12 cellular contexts compared by ENCODE assay signal in genomic region chr10:110324201-110324804, GRCh38. TPM values are rescaled to one million over a fixed set of nuclear protein-coding genes. Genes with fewer than 3 reads are reported as not detected.
DNase-seq lines count a peak whose midpoint lies in the region; ATAC-seq, FAIRE-seq and TF ChIP-seq lines count a peak whose summit lies in the region.
"Had no signal": no experiment of that assay in that cellular context is flagged by ENCODE, and none has a peak within 500 bp of the region (broad histone marks: within the 10 kb centered on the region; RNA-seq: fewer than 3 reads in every experiment).

No MANE protein-coding gene starts in this region.

- no peak overlapping the region for H4K8ac ChIP-seq in mesendoderm (ENCODE audit: low read depth, low read length)

- CTCF ChIA-PET in PC-9 (lab: Charles Lee): no interaction called here

- H3K4ac ChIP-seq in mesendoderm (ENCODE audit: low read depth, low read length): no peak overlapping the region

- no peak overlapping the region for H4K5ac ChIP-seq in mesendoderm (ENCODE audit: low read length)

- H3K27me3 ChIP-seq in PC-9 (ENCODE audit: insufficient read depth, low read depth): no peaks in the 10 kb centered on the region
- no peaks in the 10 kb centered on the region for H3K27me3 ChIP-seq in mesendoderm (ENCODE audit: insufficient read depth, low read length, poor library complexity)
- H3K27me3 ChIP-seq: neural progenitor cell had no signal

- no peak for FAIRE-seq in frontal cortex (lab: Jason Lieb, UNC)
- FAIRE-seq: G401.6 had no signal

- H3K36me3 ChIP-seq in PC-9 (ENCODE audit: low read depth): no peaks in the 10 kb centered on the region
- H3K36me3 ChIP-seq in mesendoderm (ENCODE audit: control insufficient read depth, insufficient read depth, low read length): no peaks in the 10 kb centered on the region
- H3K36me3 ChIP-seq: neural progenitor cell had no signal

- POLR2A ChIA-PET in PC-9 (lab: Charles Lee; ENCODE audit: unreplicated experiment): interaction anchor here (0.6 kb wide), 1 partner anchor 224 kb away, joined by 3 read pairs; no protein-coding TSS in a partner anchor

- peak overlapping the region; percentile 11 for H2BK5ac ChIP-seq in mesendoderm (ENCODE audit: low read length)

- H3K4me3 ChIP-seq in PC-9 (no peak overlapping the region), mesendoderm (ENCODE audit: low read length) (no peak overlapping the region), coronary artery (no peak overlapping the region)
- H3K4me3 ChIP-seq: neural progenitor cell had no signal

- DNase-seq in PC-9 (no peak), mesendoderm (peak; percentile 82), NCI-H128 (lab: John Stamatoyannopoulos, UW; ENCODE audit: unreplicated experiment) (no peak), frontal cortex (ENCODE audit: low spot score in 2 of 2) (no peak), NCI-H1417 treated with DMSO at 0.1 percent for 48 hours (lab: John Stamatoyannopoulos, UW) (no peak), coronary artery (ENCODE audit: low spot score) (no peak)
- DNase-seq: NCI-H1092 treated with DMSO at 0.1 percent for 48 hours had no signal

- H3K23ac ChIP-seq in mesendoderm (ENCODE audit: low read length): no peak overlapping the region

- no peak overlapping the region for H2BK15ac ChIP-seq in mesendoderm (replicated peaks; ENCODE audit: low read depth)

- H3K4me1 ChIP-seq in PC-9 (replicated peaks; ENCODE audit: insufficient read depth) (peaks cover 62% of the 10 kb centered on the region), mesendoderm (ENCODE audit: control insufficient read depth, low read depth, low read length) (peaks cover 5% of the 10 kb centered on the region)
- H3K4me1 ChIP-seq: neural progenitor cell had no signal

- no peaks in the 10 kb centered on the region for H3K9me2 ChIP-seq in PC-9 (ENCODE audit: insufficient read depth)

- H3K18ac ChIP-seq in mesendoderm (ENCODE audit: low read length): no peak overlapping the region

- no peak overlapping the region for H2BK120ac ChIP-seq in mesendoderm (ENCODE audit: low read depth, low read length)

- no peak overlapping the region for H3K9ac ChIP-seq in mesendoderm (ENCODE audit: low read length)
- H3K9ac ChIP-seq: neural progenitor cell had no signal

- no peak for TF ChIP-seq CTCF in PC-9 (conservative IDR thresholded peaks at IDR 0.05)
- TF ChIP-seq CTCF in coronary artery (IDR thresholded peaks at IDR 0.05): no peak

- no peaks in the 10 kb centered on the region for H3K79me1 ChIP-seq in mesendoderm (ENCODE audit: low read length)

- H3K56ac ChIP-seq in mesendoderm (ENCODE audit: low read length): peak overlapping the region; percentile 22

- H3F3A ChIP-seq in PC-9 (ENCODE audit: insufficient read depth, low read depth): peaks cover 52% of the 10 kb centered on the region

- H3K4me2 ChIP-seq in PC-9 (0 out of 2 replicates have a peak overlapping the region, but pooled peaks have one; percentile 3), mesendoderm (ENCODE audit: low read length) (no peak overlapping the region)
- H3K4me2 ChIP-seq: neural progenitor cell had no signal

- H3K27ac ChIP-seq in PC-9 (peak overlapping the region; percentile 99), mesendoderm (ENCODE audit: low read depth, low read length) (no peak overlapping the region), coronary artery (no peak overlapping the region)
- H3K27ac ChIP-seq: neural progenitor cell, RWPE1 had no signal

- ATAC-seq in GM18861 (IDR thresholded peaks at IDR 0.05; ENCODE audit: unreplicated experiment): peak; percentile 38
- ATAC-seq in GM21723 (IDR thresholded peaks at IDR 0.05; ENCODE audit: unreplicated experiment): peak; percentile 47

- no peak overlapping the region for H2AK5ac ChIP-seq in mesendoderm (ENCODE audit: low read length)

- no peaks in the 10 kb centered on the region for H3K9me3 ChIP-seq in PC-9 (ENCODE audit: insufficient read depth, low read depth)

- no CpG with 5 or more reads among the region's 5 CpGs for WGBS in mesendoderm (ENCODE audit: extremely low coverage, insufficient coverage, low lambda C conversion rate)

- intact Hi-C loops in PC-9 (cut with micrococcal nuclease; ENCODE audit: unreplicated experiment): no loop called here

- H3K79me2 ChIP-seq in PC-9 (ENCODE audit: low read depth) (no peaks in the 10 kb centered on the region), mesendoderm (ENCODE audit: control insufficient read depth, insufficient read depth, low read length) (no peaks in the 10 kb centered on the region)

- H4K20me1 ChIP-seq in PC-9 (ENCODE audit: insufficient read depth): no peaks in the 10 kb centered on the region

- H2AFZ ChIP-seq in PC-9: no peak overlapping the region
- H2AFZ ChIP-seq: neural progenitor cell had no signal

- no TSS peak for BruUV-seq in PC-9 (replicated peaks; lab: Mats Ljungman, UMichigan)

RNA-seq across cellular contexts. Expression of gene SMNDC1, which starts 19.6 kb away (rescaled TPM):
- total RNA-seq in PC-9 (2021) (23.1 and 26.9 TPM in 2 replicates), frontal cortex (10.6 TPM)
- polyA plus RNA-seq in mesendoderm (2013, experiment 1 of 2): 44.4 TPM
- 44.1 TPM for polyA plus RNA-seq in mesendoderm (2013, experiment 2 of 2)
